ENCODE assay signal across 8 cellular contexts in the genomic region with DNA sequence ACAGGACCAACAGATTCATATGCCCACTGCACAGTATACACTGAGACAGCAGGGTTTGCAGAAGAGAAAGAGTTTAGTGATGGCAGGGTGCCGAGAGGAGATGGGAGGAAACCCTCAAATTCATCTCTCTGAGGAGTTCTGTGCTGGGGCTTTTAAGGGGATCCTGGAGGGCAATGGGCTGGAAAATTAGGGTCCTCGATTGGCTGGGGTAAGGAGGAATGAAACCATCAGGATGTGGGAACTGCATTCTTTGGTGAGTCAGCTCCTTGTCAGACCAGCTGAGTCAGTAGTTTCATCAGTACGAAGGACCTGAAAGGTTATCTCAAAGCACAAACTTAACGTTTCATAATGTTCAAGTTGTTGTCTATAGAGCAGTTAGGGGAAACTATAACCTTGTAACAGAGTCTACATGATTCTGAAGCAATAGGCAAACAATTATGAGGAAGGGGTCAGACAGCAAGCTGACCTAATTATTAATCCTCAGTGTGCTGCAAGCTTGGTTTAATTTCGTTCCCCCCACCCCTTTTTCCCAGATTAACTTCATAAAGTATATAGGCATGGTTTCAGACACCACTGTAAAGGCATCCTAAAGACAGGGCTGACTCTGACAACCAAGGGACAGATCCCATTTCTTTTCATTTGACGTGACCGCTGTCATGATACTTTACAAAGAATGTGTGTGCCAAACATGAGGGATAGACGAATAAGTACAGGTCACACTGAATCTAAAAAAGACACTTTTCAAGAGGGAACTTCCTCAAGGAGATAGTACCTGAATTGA. TPM values are rescaled to one million over a fixed set of nuclear protein-coding genes. Genes with fewer than 3 reads are reported as not detected.
A peak's percentile ranks its signal among the peaks of the same experiment; 100 is the strongest.
DNase-seq lines count a peak whose midpoint lies in the region; TF ChIP-seq lines count a peak whose summit lies in the region.

No MANE protein-coding gene starts in this region.

- peaks cover 35% of the 10 kb centered on the region for H3K79me2 ChIP-seq in fibroblast of lung (ENCODE audit: control insufficient read depth, insufficient read depth, low read length)

- H2AFZ ChIP-seq in fibroblast of lung (ENCODE audit: low read length): peak overlapping the region; percentile 12

- H3K4me3 ChIP-seq in fibroblast of lung (replicated peaks in 1 of 4; ENCODE audit: control extremely low read depth in 1 of 4, insufficient read depth in 1 of 4, low read depth in 3 of 4, low read length in 4 of 4): peak overlapping the region in 2 of 4 experiments; percentile 77 to 86
- H3K4me3 ChIP-seq in rectal smooth muscle tissue (ENCODE audit: low read length): peak overlapping the region; percentile 82

- no peaks in the 10 kb centered on the region for H3K9me3 ChIP-seq in fibroblast of lung (ENCODE audit: control insufficient read depth, insufficient read depth, low read depth, low read length)

- DNase-seq in NOMO-1 treated with DMSO at 0.1 percent for 48 hours (lab: John Stamatoyannopoulos, UW; ENCODE audit: unreplicated experiment) (peak; percentile 20), NOMO-1 (lab: John Stamatoyannopoulos, UW; ENCODE audit: unreplicated experiment in 2 of 2) (no peak), RWPE1 (ENCODE audit: low spot score) (peak; percentile 64), fibroblast of lung (ENCODE audit: low read depth in 2 of 2) (peak; percentile 80 to 95), iPS-NIHi7 (ENCODE audit: extremely low spot score) (no peak), DMS153 (lab: John Stamatoyannopoulos, UW) (no peak), NCI-H146 treated with DMSO at 0.1 percent for 48 hours (lab: John Stamatoyannopoulos, UW; ENCODE audit: unreplicated experiment) (no peak)

- H3K4me1 ChIP-seq in fibroblast of lung (ENCODE audit: control insufficient read depth, extremely low read depth, insufficient read depth, low read length) (peaks cover 12% of the 10 kb centered on the region), rectal smooth muscle tissue (ENCODE audit: control insufficient read depth, insufficient read depth, low read length) (no peaks in the 10 kb centered on the region)

- TF ChIP-seq CTCF in RWPE1 (conservative IDR thresholded peaks at IDR 0.05; ENCODE audit: low read depth): no peak
- no peak for TF ChIP-seq CTCF in fibroblast of lung (conservative IDR thresholded peaks at IDR 0.05 in 1 of 2, IDR thresholded peaks at IDR 0.05 in 1 of 2; ENCODE audit: low read depth in 1 of 2, low read length in 2 of 2)

- POLR2A ChIA-PET in RWPE1 (lab: Yijun Ruan, JAX; ENCODE audit: low non-redundant PET): no interaction called here

- peak overlapping the region; percentile 20 for H3K4me2 ChIP-seq in fibroblast of lung (ENCODE audit: extremely low read depth, insufficient read depth, low read length)

- H3K36me3 ChIP-seq in fibroblast of lung (ENCODE audit: control insufficient read depth, insufficient read depth, low read length) (peaks cover 3% of the 10 kb centered on the region), rectal smooth muscle tissue (ENCODE audit: control insufficient read depth, insufficient read depth, low read length) (no peaks in the 10 kb centered on the region)

- CTCF ChIA-PET in RWPE1 (lab: Yijun Ruan, JAX): no interaction called here

- H3K27ac ChIP-seq in RWPE1 (peak overlapping the region; percentile 90), fibroblast of lung (ENCODE audit: insufficient read depth, low read length) (peak overlapping the region; percentile 82), rectal smooth muscle tissue (ENCODE audit: low read depth, low read length) (no peak overlapping the region)

- no peaks in the 10 kb centered on the region for H4K20me1 ChIP-seq in fibroblast of lung (ENCODE audit: control insufficient read depth, extremely low read depth, insufficient read depth, low read length)

- H3K9ac ChIP-seq in fibroblast of lung (ENCODE audit: insufficient read depth, low read length) (no peak overlapping the region), rectal smooth muscle tissue (ENCODE audit: low read length) (no peak overlapping the region)

- H3K27me3 ChIP-seq in fibroblast of lung (ENCODE audit: control insufficient read depth, insufficient read depth, low read length): no peaks in the 10 kb centered on the region
- H3K27me3 ChIP-seq in rectal smooth muscle tissue (ENCODE audit: control insufficient read depth, insufficient read depth, low read length): no peaks in the 10 kb centered on the region

RNA-seq across cellular contexts. Expression of a gene that starts 1.5 kb away (rescaled TPM):
- total RNA-seq in fibroblast of lung: 271 and 743 TPM in 2 replicates
- 191 and 328 TPM in 2 replicates for polyA plus RNA-seq in fibroblast of lung
- 98.2 and 154 TPM in 2 replicates for polyA plus RNA-seq in fibroblast of lung (2012)
- 33.6 and 38.4 TPM in 2 replicates for polyA minus RNA-seq in fibroblast of lung (ENCODE audit: low replicate concordance)

RNA-seq across cellular contexts. Expression of a gene that starts 52.9 kb away (rescaled TPM):
- 51.7 and 63.2 TPM in 2 replicates for total RNA-seq in fibroblast of lung
- polyA plus RNA-seq in fibroblast of lung: 20.2 and 45.1 TPM in 2 replicates
- polyA plus RNA-seq in fibroblast of lung (2012): 11.1 and 33.4 TPM in 2 replicates
- 4.0 and 20.7 TPM in 2 replicates for polyA minus RNA-seq in fibroblast of lung (ENCODE audit: low replicate concordance)

Comparison
In these comparisons a context has a peak if more than half of its experiments do, and no peak if none do; other contexts are left out.
1. DNase-seq: peak in NOMO-1 treated with DMSO at 0.1 percent for 48 hours (single experiment), RWPE1 (single experiment) and fibroblast of lung (2 of 2); none in NOMO-1 (0 of 2), iPS-NIHi7 (single experiment), DMS153 (single experiment) and NCI-H146 treated with DMSO at 0.1 percent for 48 hours (single experiment).